Comparison of ENCODE assay signal across 13 cellular contexts in genomic region chr9:137575725-137576411, GRCh38. TPM values are rescaled to one million over a fixed set of nuclear protein-coding genes. Genes with fewer than 3 reads are reported as not detected.
A peak's percentile ranks its signal among the peaks of the same experiment; 100 is the strongest.
DNase-seq lines count a peak whose midpoint lies in the region; ATAC-seq, FAIRE-seq and TF ChIP-seq lines count a peak whose summit lies in the region.
"Had no signal": no experiment of that assay in that cellular context is flagged by ENCODE, and none has a peak within 500 bp of the region (broad histone marks: within the 10 kb centered on the region; RNA-seq: fewer than 3 reads in every experiment).

No MANE protein-coding gene starts in this region.

- H3K27ac ChIP-seq in CD4-positive, alpha-beta memory T cell (ENCODE audit: low read depth, low read length), result no peak overlapping the region
- H3K27ac ChIP-seq: hepatocyte, tibial nerve had no signal

- DNase-seq in CD4-positive, alpha-beta memory T cell, result no peak
- no peak for DNase-seq in activated naive CD8-positive, alpha-beta T cell treated with anti-CD3 and anti-CD28 coated beads for 36 hours
- DNase-seq in memory B cell (ENCODE audit: low spot score in 2 of 2) (no peak), left colon (no peak), NCI-H1417 treated with DMSO at 0.1 percent for 48 hours (lab: John Stamatoyannopoulos, UW) (no peak), HTR-8/SVneo (ENCODE audit: insufficient read length, low spot score) (no peak), NCI-H2029 treated with DMSO at 0.1 percent for 48 hours (lab: John Stamatoyannopoulos, UW) (no peak)
- DNase-seq: NCI-H2107, SK-N-SH had no signal

- peaks cover 35% of the 10 kb centered on the region for H3K79me2 ChIP-seq in Loucy (ENCODE audit: insufficient read depth, low read length)

- H3K4me1 Mint-ChIP-seq in CD4-positive, alpha-beta memory T cell, result peaks cover 17 to 39% (median 27%) of the 10 kb centered on the region in 4 donors
- peaks cover 26% of the 10 kb centered on the region for H3K4me1 Mint-ChIP-seq in activated naive CD8-positive, alpha-beta T cell treated with anti-CD3 and anti-CD28 coated beads for 36 hours
- H3K4me1 Mint-ChIP-seq in memory B cell, result peaks cover 24% of the 10 kb centered on the region

- no peak overlapping the region for H2AFZ ChIP-seq in Loucy (ENCODE audit: low read length)
- H2AFZ ChIP-seq: hepatocyte had no signal

- no peaks in the 10 kb centered on the region for H3K27me3 Mint-ChIP-seq in CD4-positive, alpha-beta memory T cell
- no peaks in the 10 kb centered on the region for H3K27me3 Mint-ChIP-seq in activated naive CD8-positive, alpha-beta T cell treated with anti-CD3 and anti-CD28 coated beads for 36 hours
- H3K27me3 Mint-ChIP-seq in memory B cell, result no peaks in the 10 kb centered on the region
- H3K27me3 Mint-ChIP-seq: dendritic cell treated with granulocyte-macrophage colony-stimulating factor and Interleukin-4, amounts not matched to agents 40 ng/mL and 50 ng/mL, for 4 days had no signal

- no peak overlapping the region for H3K4me3 ChIP-seq in CD4-positive, alpha-beta memory T cell (ENCODE audit: low read length in 2 of 2)
- peak overlapping the region; percentile 96 for H3K4me3 ChIP-seq in Loucy (ENCODE audit: low read length, poor library complexity, severe bottlenecking)
- H3K4me3 ChIP-seq: hepatocyte, tibial nerve had no signal

- peaks cover 23% of the 10 kb centered on the region for H4K20me1 ChIP-seq in Loucy (ENCODE audit: insufficient read depth, low read length, poor library complexity, severe bottlenecking)

- H3F3A ChIP-seq in Loucy (ENCODE audit: low read depth), result no peaks in the 10 kb centered on the region

- H3K27ac Mint-ChIP-seq in CD4-positive, alpha-beta memory T cell, result peak overlapping the region in 5 of 7 donors; percentile 43 to 75 (median 51)
- H3K27ac Mint-ChIP-seq in activated naive CD8-positive, alpha-beta T cell treated with anti-CD3 and anti-CD28 coated beads for 36 hours, result peak overlapping the region; percentile 15
- H3K27ac Mint-ChIP-seq in memory B cell, result peak overlapping the region; percentile 66
- H3K27ac Mint-ChIP-seq: dendritic cell treated with granulocyte-macrophage colony-stimulating factor and Interleukin-4, amounts not matched to agents 40 ng/mL and 50 ng/mL, for 4 days had no signal

- peak overlapping the region; percentile 89 for H3K4me2 ChIP-seq in Loucy (ENCODE audit: low read depth, low read length, poor library complexity, severe bottlenecking)
- H3K4me2 ChIP-seq: SK-N-SH had no signal

- peaks cover 36% of the 10 kb centered on the region for H3K36me3 ChIP-seq in CD4-positive, alpha-beta memory T cell (ENCODE audit: insufficient read depth, low read length)
- H3K36me3 ChIP-seq in Loucy (ENCODE audit: insufficient read depth, low read length), result peaks cover 20% of the 10 kb centered on the region; the same call in 1 of the 2 replicates

- H3K4me1 ChIP-seq in CD4-positive, alpha-beta memory T cell (ENCODE audit: insufficient read depth, low read length), result peaks cover 37% of the 10 kb centered on the region
- H3K4me1 ChIP-seq in Loucy (ENCODE audit: insufficient read depth, low read length, poor library complexity, severe bottlenecking), result peaks cover 21% of the 10 kb centered on the region

- H3K9me2 ChIP-seq in Loucy (replicated peaks; ENCODE audit: low read depth, low read length), result no peaks in the 10 kb centered on the region
- H3K9me2 ChIP-seq: SK-N-SH had no signal

- CTCF ChIA-PET in CD4-positive, alpha-beta memory T cell (lab: Charles Lee; ENCODE audit: partially characterized antibody), result no interaction called here

- peak overlapping the region; percentile 5 to 67 (median 41) for H3K4me3 Mint-ChIP-seq in CD4-positive, alpha-beta memory T cell
- H3K4me3 Mint-ChIP-seq in activated naive CD8-positive, alpha-beta T cell treated with anti-CD3 and anti-CD28 coated beads for 36 hours, result peak overlapping the region; percentile 40
- peak overlapping the region; percentile 32 for H3K4me3 Mint-ChIP-seq in memory B cell
- H3K4me3 Mint-ChIP-seq: dendritic cell treated with granulocyte-macrophage colony-stimulating factor and Interleukin-4, amounts not matched to agents 40 ng/mL and 50 ng/mL, for 4 days had no signal

- H3K9me3 ChIP-seq in CD4-positive, alpha-beta memory T cell (ENCODE audit: control insufficient read depth in 1 of 2, low read length in 2 of 2), result no peaks in the 10 kb centered on the region
- no peaks in the 10 kb centered on the region for H3K9me3 ChIP-seq in Loucy (ENCODE audit: insufficient read depth, low read depth, low read length)
- H3K9me3 ChIP-seq: SK-N-SH, tibial nerve had no signal

- no peaks in the 10 kb centered on the region for H3K9me3 Mint-ChIP-seq in CD4-positive, alpha-beta memory T cell
- H3K9me3 Mint-ChIP-seq in activated naive CD8-positive, alpha-beta T cell treated with anti-CD3 and anti-CD28 coated beads for 36 hours, result no peaks in the 10 kb centered on the region
- H3K9me3 Mint-ChIP-seq in memory B cell, result no peaks in the 10 kb centered on the region
- H3K9me3 Mint-ChIP-seq: dendritic cell treated with granulocyte-macrophage colony-stimulating factor and Interleukin-4, amounts not matched to agents 40 ng/mL and 50 ng/mL, for 4 days had no signal

- intact Hi-C loops in CD4-positive, alpha-beta memory T cell (cut with micrococcal nuclease), result no loop called here
- intact Hi-C loops in left colon (cut with DNase I, micrococcal nuclease), result no loop called here

- ATAC-seq in memory B cell (ENCODE audit: low read depth), result peak; percentile 21
- no peak for ATAC-seq in left colon

- peak overlapping the region; percentile 29 for H3K9ac ChIP-seq in Loucy (ENCODE audit: low read depth, low read length, poor library complexity, severe bottlenecking)
- H3K9ac ChIP-seq: SK-N-SH had no signal

- POLR2A ChIA-PET in CD4-positive, alpha-beta memory T cell (lab: Charles Lee; ENCODE audit: partially characterized antibody), result interaction anchor here (1.5 to 3.7 kb wide), 2 partner anchors 24 to 43 kb away, joined by 5 to 26 read pairs; partner anchors contain the start of genes EHMT1 and MRPL41

- peaks cover 16 to 41% of the 10 kb centered on the region in 2 donors for H3K36me3 Mint-ChIP-seq in CD4-positive, alpha-beta memory T cell
- peaks cover 25% of the 10 kb centered on the region for H3K36me3 Mint-ChIP-seq in activated naive CD8-positive, alpha-beta T cell treated with anti-CD3 and anti-CD28 coated beads for 36 hours
- H3K36me3 Mint-ChIP-seq in memory B cell, result peaks cover 16% of the 10 kb centered on the region

- FAIRE-seq in HTR-8/SVneo (lab: Jason Lieb, UNC), result no peak

- no peaks in the 10 kb centered on the region for H3K27me3 ChIP-seq in CD4-positive, alpha-beta memory T cell (ENCODE audit: insufficient read depth, low read length)
- no peaks in the 10 kb centered on the region for H3K27me3 ChIP-seq in Loucy (ENCODE audit: insufficient read depth, low read length, poor library complexity, severe bottlenecking)
- H3K27me3 ChIP-seq: hepatocyte, tibial nerve had no signal

- TF ChIP-seq CTCF in Loucy (conservative IDR thresholded peaks at IDR 0.05; ENCODE audit: low read length), result 0 out of 2 replicates have a peak, but pooled peaks have one; percentile 18

RNA-seq across cellular contexts. Expression of gene DPH7, which starts 2.9 kb away (rescaled TPM):
- total RNA-seq in CD4-positive, alpha-beta memory T cell, result 10 to 100 TPM; 76.7 to 79.1 TPM
- 10 to 100 TPM; 27.9 to 30.2 TPM for polyA plus RNA-seq in CD4-positive, alpha-beta memory T cell
- 10 to 100 TPM; 31.7 to 33.7 TPM for total RNA-seq in activated naive CD8-positive, alpha-beta T cell treated with anti-CD3 and anti-CD28 coated beads for 36 hours
- 10 to 100 TPM; 21.7 to 27.5 TPM for total RNA-seq in left colon

RNA-seq across cellular contexts. Expression of gene ZMYND19, which starts 14.4 kb away (rescaled TPM):
- total RNA-seq in CD4-positive, alpha-beta memory T cell, result 10 to 100 TPM; 26.8 to 29.1 TPM
- polyA plus RNA-seq in CD4-positive, alpha-beta memory T cell, result 10 to 100 TPM in 1 of 2 donors, 1 to 10 TPM in 1; 3.6 to 13.7 TPM
- total RNA-seq in activated naive CD8-positive, alpha-beta T cell treated with anti-CD3 and anti-CD28 coated beads for 36 hours, result 10 to 100 TPM; 55.6 to 56.4 TPM
- total RNA-seq in left colon, result 10 to 100 TPM; 12.5 to 22.4 TPM

RNA-seq across cellular contexts. Expression of gene MRPL41, which starts 24.2 kb away (rescaled TPM):
- total RNA-seq in CD4-positive, alpha-beta memory T cell, result 10 to 100 TPM; 91.6 to 95.9 TPM
- polyA plus RNA-seq in CD4-positive, alpha-beta memory T cell, result 10 to 100 TPM; 37.8 to 39.9 TPM
- total RNA-seq in activated naive CD8-positive, alpha-beta T cell treated with anti-CD3 and anti-CD28 coated beads for 36 hours, result 10 to 100 TPM; 54.6 to 54.9 TPM
- 100 to 1,000 TPM; 109 to 136 TPM for total RNA-seq in left colon

RNA-seq across cellular contexts. Expression of gene PNPLA7, which starts 25.7 kb away (rescaled TPM):
- total RNA-seq in CD4-positive, alpha-beta memory T cell, result 10 to 100 TPM; 15.5 to 15.7 TPM
- under 1 TPM in 1 of 2 donors, not detected in 1; 0.98 TPM for polyA plus RNA-seq in CD4-positive, alpha-beta memory T cell
- 1 to 10 TPM; 2.5 to 2.9 TPM for total RNA-seq in activated naive CD8-positive, alpha-beta T cell treated with anti-CD3 and anti-CD28 coated beads for 36 hours
- total RNA-seq in left colon, result 10 to 100 TPM; 18.4 to 22.4 TPM

RNA-seq across cellular contexts. Expression of gene ARRDC1, which starts 29.6 kb away (rescaled TPM):
- 10 to 100 TPM; 82.3 to 86.2 TPM for total RNA-seq in CD4-positive, alpha-beta memory T cell
- 10 to 100 TPM; 54.3 to 59.4 TPM for polyA plus RNA-seq in CD4-positive, alpha-beta memory T cell
- 10 to 100 TPM; 28.6 to 29.3 TPM for total RNA-seq in activated naive CD8-positive, alpha-beta T cell treated with anti-CD3 and anti-CD28 coated beads for 36 hours
- 100 to 1,000 TPM in 1 of 2 donors, 10 to 100 TPM in 1; 89.5 to 120 TPM for total RNA-seq in left colon

Comparison
In these comparisons a context has a peak if more than half of its experiments do, and no peak if none do; other contexts are left out.
1. H3K27ac Mint-ChIP-seq: peak in every context shown above with its lines; median percentile 66 in memory B cell; 51 in CD4-positive, alpha-beta memory T cell; 15 in activated naive CD8-positive, alpha-beta T cell treated with anti-CD3 and anti-CD28 coated beads for 36 hours.